Comparison of ENCODE assay signal across 8 cellular contexts in the genomic region with DNA sequence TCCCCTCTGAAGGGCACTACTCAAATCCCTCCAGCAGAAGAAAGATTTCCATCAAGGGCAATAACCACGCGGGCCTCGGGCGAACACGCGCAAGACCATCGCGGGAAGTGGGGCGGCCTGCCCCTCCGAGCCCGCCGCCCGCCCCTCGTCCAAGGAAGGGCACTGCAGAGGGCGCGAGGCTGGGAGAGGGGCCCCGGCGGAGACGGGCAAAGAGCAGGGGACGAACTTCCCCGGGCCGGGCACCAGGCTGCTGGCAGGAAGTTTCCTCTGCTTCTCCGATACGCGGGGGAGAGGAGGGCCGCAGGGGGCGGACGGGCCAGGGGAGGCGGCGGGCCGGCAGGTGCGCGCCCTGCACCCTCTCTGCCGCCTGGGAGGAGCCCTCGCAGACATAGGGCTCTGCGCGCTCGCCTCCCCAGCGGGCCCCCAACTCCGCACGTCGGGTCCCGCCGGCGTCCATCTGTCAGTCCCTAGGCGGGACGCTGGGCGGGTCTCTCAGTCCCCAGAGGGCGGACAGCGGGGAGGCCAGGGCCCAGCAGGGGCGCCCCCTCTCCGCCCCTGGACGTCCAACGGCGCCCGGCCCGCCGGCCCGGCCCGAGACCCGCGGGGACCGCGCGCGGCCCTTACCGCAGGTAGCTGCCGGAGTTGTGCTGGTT. TPM values are rescaled to one million over a fixed set of nuclear protein-coding genes. Genes with fewer than 3 reads are reported as not detected.
DNase-seq lines count a peak whose midpoint lies in the region; ATAC-seq and TF ChIP-seq lines count a peak whose summit lies in the region.

No MANE protein-coding gene starts in this region.

- no peak overlapping the region; the same call in 1 of the 2 replicates for H2AFZ ChIP-seq in GM23248

- no peak for TF ChIP-seq POLR2A in thyroid gland (IDR thresholded peaks at IDR 0.05)

- H3K4me1 ChIP-seq in BLaER1 (peaks cover 25% of the 10 kb centered on the region), GM23248 (ENCODE audit: insufficient read depth) (no peaks in the 10 kb centered on the region), thyroid gland (peaks cover 5 to 21% of the 10 kb centered on the region in 2 donors)

- in situ Hi-C loops in GM23248 (cut with MboI), result no loop called here

- no peaks in the 10 kb centered on the region for H3F3A ChIP-seq in GM23248 (ENCODE audit: insufficient read depth)

- H3K27me3 ChIP-seq in BLaER1 (peaks cover 32% of the 10 kb centered on the region), GM23248 (replicated peaks; ENCODE audit: insufficient read depth) (peaks cover 56% of the 10 kb centered on the region), thyroid gland (no peaks in the 10 kb centered on the region)

- peak overlapping the region; percentile 60 for H3K4me3 ChIP-seq in BLaER1
- peak overlapping the region; percentile 41 for H3K4me3 ChIP-seq in GM23248
- H3K4me3 ChIP-seq in thyroid gland (replicated peaks in 1 of 3), result peak overlapping the region; percentile 39 to 84 (median 75)

- ATAC-seq in activated naive CD4-positive, alpha-beta T cell treated with anti-CD3 and anti-CD28 coated beads, Interleukin-2, amount 50 U/mL, for 72 hours, result peak; percentile 33 to 44
- no peak for ATAC-seq in HG02981 (IDR thresholded peaks at IDR 0.05; ENCODE audit: unreplicated experiment)
- ATAC-seq in HG03571 (IDR thresholded peaks at IDR 0.05; ENCODE audit: unreplicated experiment), result no peak

- H3K36me3 ChIP-seq in BLaER1, result no peaks in the 10 kb centered on the region
- no peaks in the 10 kb centered on the region for H3K36me3 ChIP-seq in GM23248 (ENCODE audit: low read depth)
- H3K36me3 ChIP-seq in thyroid gland, result peaks cover 0 to 7% of the 10 kb centered on the region in 2 donors

- peak in 1 of 6 experiments; percentile 5 for TF ChIP-seq CTCF in thyroid gland (IDR thresholded peaks at IDR 0.05)

- H3K9me2 ChIP-seq in GM23248 (ENCODE audit: insufficient read depth), result no peaks in the 10 kb centered on the region

- WGBS in GM23248 (ENCODE audit: low coverage in 1 of 2, low lambda C conversion rate in 2 of 2, missing lambda C conversion rate in 2 of 2), 2 experiments, result 5% methylated on average over 43 to 54 of the region's 68 CpGs
- WGBS in thyroid gland, 2 donors, result 1% methylated on average over 19 to 23 of the region's 68 CpGs

- no peaks in the 10 kb centered on the region for H4K20me1 ChIP-seq in BLaER1
- H4K20me1 ChIP-seq in GM23248 (ENCODE audit: insufficient read depth), result no peaks in the 10 kb centered on the region

- H3K79me2 ChIP-seq in GM23248 (ENCODE audit: insufficient read depth), result no peaks in the 10 kb centered on the region

- H3K27ac Mint-ChIP-seq in activated naive CD4-positive, alpha-beta T cell treated with anti-CD3 and anti-CD28 coated beads, Interleukin-2, amount 50 U/mL, for 72 hours, result no peak overlapping the region

- DNase-seq in GM23248 (no peak), left kidney (ENCODE audit: low read depth, low spot score) (peak; percentile 65), thyroid gland (peak; percentile 39 to 46), NCI-H1092 treated with DMSO at 0.1 percent for 48 hours (lab: John Stamatoyannopoulos, UW) (no peak)
- DNase-seq in activated naive CD4-positive, alpha-beta T cell treated with anti-CD3 and anti-CD28 coated beads, Interleukin-2, amount 50 U/mL, for 72 hours (ENCODE audit: low spot score in 2 of 2), result no peak

- intact Hi-C loops in thyroid gland (cut with DNase I), result loop anchor here (10.0 kb wide), 2 partner anchors 50 to 190 kb away; no protein-coding TSS in a partner anchor

- H3K9me3 ChIP-seq in BLaER1 (0 out of 2 replicates have a peak, but pooled peaks cover 4% of the 10 kb centered on the region), GM23248 (ENCODE audit: low read depth) (no peaks in the 10 kb centered on the region), thyroid gland (no peaks in the 10 kb centered on the region)

- H3K4me2 ChIP-seq in BLaER1 (peak overlapping the region; percentile 76), GM23248 (ENCODE audit: unreplicated experiment) (no peak overlapping the region)

- no peak overlapping the region for H3K27ac ChIP-seq in BLaER1
- no peak overlapping the region for H3K27ac ChIP-seq in GM23248
- peak overlapping the region; percentile 82 to 90 (median 82) for H3K27ac ChIP-seq in thyroid gland

- H3K9me3 Mint-ChIP-seq in activated naive CD4-positive, alpha-beta T cell treated with anti-CD3 and anti-CD28 coated beads, Interleukin-2, amount 50 U/mL, for 72 hours, result no peaks in the 10 kb centered on the region

- H3K9ac ChIP-seq in BLaER1, result no peak overlapping the region
- no peak overlapping the region for H3K9ac ChIP-seq in GM23248

- H3K36me3 Mint-ChIP-seq in activated naive CD4-positive, alpha-beta T cell treated with anti-CD3 and anti-CD28 coated beads, Interleukin-2, amount 50 U/mL, for 72 hours, result peaks cover 0 to 6% of the 10 kb centered on the region in 2 donors

RNA-seq across cellular contexts. Expression of a gene that starts 0.5 kb away (rescaled TPM):
- not detected in 2 replicates for total RNA-seq in GM23248 (2014; rRNA removed; shearing (Covaris generic))
- polyA plus RNA-seq in GM23248 (2016; fragmentation: Nextera tagmentation; extraction: Ambion mirVana), result not detected in 2 replicates
- under 1 TPM in 1 of 2 donors, not detected in 1; 0.06 TPM for total RNA-seq in activated naive CD4-positive, alpha-beta T cell treated with anti-CD3 and anti-CD28 coated beads, Interleukin-2, amount 50 U/mL, for 72 hours
- total RNA-seq in thyroid gland, result 100 to 1,000 TPM in 3 of 4 donors, 10 to 100 TPM in 1; 97.4 to 188 (median 146) TPM

Comparison
In these comparisons a context has a peak if more than half of its experiments do, and no peak if none do; other contexts are left out.
1. H3K27ac ChIP-seq: peak in thyroid gland (3 of 3); none in BLaER1 (single experiment) and GM23248 (single experiment).
2. DNase-seq: peak in left kidney (single experiment) and thyroid gland (2 of 2); none in GM23248 (single experiment), activated naive CD4-positive, alpha-beta T cell treated with anti-CD3 and anti-CD28 coated beads, Interleukin-2, amount 50 U/mL, for 72 hours (0 of 2) and NCI-H1092 treated with DMSO at 0.1 percent for 48 hours (single experiment).
3. ATAC-seq: peak in activated naive CD4-positive, alpha-beta T cell treated with anti-CD3 and anti-CD28 coated beads, Interleukin-2, amount 50 U/mL, for 72 hours (2 of 2); none in HG02981 (single experiment) and HG03571 (single experiment).
4. RNA of a gene that starts 0.5 kb away (total RNA-seq): 97.4 to 188 TPM in thyroid gland; 0.06 TPM in activated naive CD4-positive, alpha-beta T cell treated with anti-CD3 and anti-CD28 coated beads, Interleukin-2, amount 50 U/mL, for 72 hours and not detected in GM23248; every median in the first group is over 10 times any median in the second.
5. Peak in every context shown above with its lines, with median percentiles within 50 percentile points of each other: H3K4me3 ChIP-seq.